In genomic region chr11:124623861-124624525, GRCh38 we compare ENCODE assay signal across 1 cellular context.
TF ChIP-seq lines count a peak whose summit lies in the region.

No MANE protein-coding gene starts in this region.

TF ChIP-seq in HepG2, 621 proteins besides CTCF, POLR2A, EP300 and RAD21:
- TF ChIP-seq, protein P1, sequence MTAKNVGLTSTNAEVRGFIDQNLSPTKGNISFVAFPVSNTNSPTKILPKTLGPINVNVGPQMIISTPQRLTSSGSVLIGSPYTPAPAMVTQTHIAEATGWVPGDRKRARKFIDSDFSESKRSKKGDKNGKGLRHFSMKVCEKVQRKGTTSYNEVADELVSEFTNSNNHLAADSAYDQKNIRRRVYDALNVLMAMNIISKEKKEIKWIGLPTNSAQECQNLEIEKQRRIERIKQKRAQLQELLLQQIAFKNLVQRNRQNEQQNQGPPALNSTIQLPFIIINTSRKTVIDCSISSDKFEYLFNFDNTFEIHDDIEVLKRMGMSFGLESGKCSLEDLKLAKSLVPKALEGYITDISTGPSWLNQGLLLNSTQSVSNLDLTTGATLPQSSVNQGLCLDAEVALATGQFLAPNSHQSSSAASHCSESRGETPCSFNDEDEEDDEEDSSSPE (CRISPR knock-in tag; IDR thresholded peaks at IDR 0.05), result no peak
- TF ChIP-seq, protein P2, sequence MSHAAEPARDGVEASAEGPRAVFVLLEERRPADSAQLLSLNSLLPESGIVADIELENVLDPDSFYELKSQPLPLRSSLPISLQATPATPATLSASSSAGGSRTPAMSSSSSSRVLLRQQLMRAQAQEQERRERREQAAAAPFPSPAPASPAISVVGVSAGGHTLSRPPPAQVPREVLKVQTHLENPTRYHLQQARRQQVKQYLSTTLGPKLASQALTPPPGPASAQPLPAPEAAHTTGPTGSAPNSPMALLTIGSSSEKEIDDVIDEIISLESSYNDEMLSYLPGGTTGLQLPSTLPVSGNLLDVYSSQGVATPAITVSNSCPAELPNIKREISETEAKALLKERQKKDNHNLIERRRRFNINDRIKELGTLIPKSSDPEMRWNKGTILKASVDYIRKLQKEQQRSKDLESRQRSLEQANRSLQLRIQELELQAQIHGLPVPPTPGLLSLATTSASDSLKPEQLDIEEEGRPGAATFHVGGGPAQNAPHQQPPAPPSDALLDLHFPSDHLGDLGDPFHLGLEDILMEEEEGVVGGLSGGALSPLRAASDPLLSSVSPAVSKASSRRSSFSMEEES (CRISPR knock-in tag; IDR thresholded peaks at IDR 0.05), result no peak
- peak; percentile 1 to 24; a peak in 1 of 4 replicates for TF ChIP-seq MAFK (conservative IDR thresholded peaks at IDR 0.05 in 1 of 2, IDR thresholded peaks at IDR 0.05 in 1 of 2; ENCODE audit: low read length in 2 of 2)
